In the genomic region with DNA sequence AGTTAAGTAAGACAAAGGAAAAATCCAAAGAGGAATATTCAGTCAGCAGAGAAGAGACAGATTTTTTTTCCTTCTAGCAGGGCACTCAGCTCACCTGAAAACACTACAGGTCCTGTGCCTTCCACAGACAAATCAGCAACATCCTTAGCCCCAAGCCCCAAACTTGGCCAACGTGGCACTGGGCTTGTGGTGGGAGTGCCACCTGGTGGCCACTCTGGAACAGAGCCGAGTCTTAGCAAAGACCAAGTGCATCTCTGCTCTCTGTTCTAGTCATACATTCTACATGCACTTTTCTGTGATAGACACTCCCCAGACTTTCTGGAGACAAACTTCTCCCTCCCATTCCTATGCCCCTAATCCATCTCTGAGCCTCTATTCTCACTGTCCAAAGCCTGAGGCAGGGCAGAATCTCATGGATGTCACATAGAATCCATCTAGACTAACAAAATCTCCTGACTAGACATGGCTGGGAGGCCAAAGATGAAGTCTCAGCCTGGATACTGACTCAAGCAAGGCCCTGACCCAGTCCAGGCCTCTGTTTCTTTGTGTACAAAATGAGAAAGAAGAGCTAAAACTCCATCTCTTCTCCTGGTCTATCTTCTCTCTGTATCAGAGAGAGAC, we compare ENCODE assay signal across 8 cellular contexts. TPM values are rescaled to one million over a fixed set of nuclear protein-coding genes. Genes with fewer than 3 reads are reported as not detected.
DNase-seq lines count a peak whose midpoint lies in the region; ATAC-seq and TF ChIP-seq lines count a peak whose summit lies in the region.

No MANE protein-coding gene starts in this region.

- H3K27me3 ChIP-seq in dorsolateral prefrontal cortex: no peaks in the 10 kb centered on the region

- peaks cover 55% of the 10 kb centered on the region for H3K4me1 Mint-ChIP-seq in activated CD8-positive, alpha-beta T cell treated with anti-CD3 and anti-CD28 coated beads, Interleukin-2, amount 10 ng/mL, durations not matched to agents 7 days and 5 days (ENCODE audit: low read depth)

- H3K4me3 Mint-ChIP-seq in activated CD8-positive, alpha-beta T cell treated with anti-CD3 and anti-CD28 coated beads, Interleukin-2, amount 10 ng/mL, durations not matched to agents 7 days and 5 days: no peak overlapping the region

- H3K27me3 Mint-ChIP-seq in activated CD8-positive, alpha-beta T cell treated with anti-CD3 and anti-CD28 coated beads, Interleukin-2, amount 10 ng/mL, durations not matched to agents 7 days and 5 days (ENCODE audit: low read depth): no peaks in the 10 kb centered on the region

- TF ChIP-seq CTCF in dorsolateral prefrontal cortex (IDR thresholded peaks at IDR 0.05 in 54 of 56, conservative IDR thresholded peaks at IDR 0.05 in 2 of 56; ENCODE audit: low read depth in 1 of 56, partially characterized antibody in 56 of 56): peak; percentile 66 to 100 (median 97)

- no peak overlapping the region for H3K27ac Mint-ChIP-seq in activated CD8-positive, alpha-beta T cell treated with anti-CD3 and anti-CD28 coated beads, Interleukin-2, amount 10 ng/mL, durations not matched to agents 7 days and 5 days

- peak; percentile 7 for DNase-seq in DMS79 (lab: John Stamatoyannopoulos, UW)
- peak; percentile 55 for DNase-seq in NCI-H82 treated with DMSO at 0.1 percent for 48 hours (lab: John Stamatoyannopoulos, UW; ENCODE audit: unreplicated experiment)
- DNase-seq in activated CD8-positive, alpha-beta T cell treated with anti-CD3 and anti-CD28 coated beads, Interleukin-2, amount 10 ng/mL, durations not matched to agents 7 days and 5 days: peak; percentile 88
- DNase-seq in dorsolateral prefrontal cortex: peak; percentile 78 to 89 (median 84)
- DNase-seq in medulla oblongata (ENCODE audit: extremely low spot score): peak; percentile 93
- peak; percentile 55 to 56 for DNase-seq in stimulated activated CD8-positive, alpha-beta memory T cell treated with anti-CD3 and anti-CD28 coated beads, Interleukin-2, amount 100 ng/mL, for 1 hour (ENCODE audit: low read depth in 2 of 2)

- H3K9me3 Mint-ChIP-seq in activated CD8-positive, alpha-beta T cell treated with anti-CD3 and anti-CD28 coated beads, Interleukin-2, amount 10 ng/mL, durations not matched to agents 7 days and 5 days (ENCODE audit: insufficient read depth): no peaks in the 10 kb centered on the region

- CTCF ChIA-PET in activated CD8-positive, alpha-beta T cell treated with anti-CD3 and anti-CD28 coated beads, Interleukin-2, amount 10 ng/mL, durations not matched to agents 7 days and 5 days (lab: Charles Lee): interaction anchor here (0.6 to 27.0 kb wide), 21 partner anchors 10 to 348 kb away, joined by 3 to 677 read pairs (median 4); no protein-coding TSS in a partner anchor

- intact Hi-C loops in dorsolateral prefrontal cortex (cut with DNase I): loop anchor here (1.0 to 10.0 kb wide), 2 partner anchors 57 to 106 kb away; a partner anchor contains a TSS

- H3K36me3 Mint-ChIP-seq in activated CD8-positive, alpha-beta T cell treated with anti-CD3 and anti-CD28 coated beads, Interleukin-2, amount 10 ng/mL, durations not matched to agents 7 days and 5 days (ENCODE audit: low read depth): no peaks in the 10 kb centered on the region

- POLR2A ChIA-PET in activated CD8-positive, alpha-beta T cell treated with anti-CD3 and anti-CD28 coated beads, Interleukin-2, amount 10 ng/mL, durations not matched to agents 7 days and 5 days (lab: Charles Lee): interaction anchor here (1.1 to 2.0 kb wide), 4 partner anchors 22 to 60 kb away, joined by 3 to 9 read pairs (median 7); a partner anchor contains a TSS

- H3K27ac ChIP-seq in dorsolateral prefrontal cortex: peak overlapping the region in 6 of 59 donors; percentile 3 to 61 (median 24)

- no peak overlapping the region for H3K4me3 ChIP-seq in dorsolateral prefrontal cortex

- peak; percentile 47 for ATAC-seq in HG03457 (IDR thresholded peaks at IDR 0.05; ENCODE audit: unreplicated experiment)
- peak; percentile 72 for ATAC-seq in activated CD8-positive, alpha-beta T cell treated with anti-CD3 and anti-CD28 coated beads, Interleukin-2, amount 10 ng/mL, durations not matched to agents 7 days and 5 days
- no peak for ATAC-seq in HG02759 (IDR thresholded peaks at IDR 0.05; ENCODE audit: unreplicated experiment)

RNA-seq across cellular contexts. Expression of a gene that starts 5.0 kb away (rescaled TPM):
- 10 to 100 TPM; 16.1 to 16.9 TPM for total RNA-seq in activated CD8-positive, alpha-beta T cell treated with anti-CD3 and anti-CD28 coated beads, Interleukin-2, amount 10 ng/mL, durations not matched to agents 7 days and 5 days
- total RNA-seq in dorsolateral prefrontal cortex: 100 to 1,000 TPM in 2 of 120 experiments, 10 to 100 TPM in 118; 34.1 to 116 (median 63.6) TPM

RNA-seq across cellular contexts. Expression of a gene that starts 22.2 kb away (rescaled TPM):
- 10 to 100 TPM; 60.8 to 71.4 TPM for total RNA-seq in activated CD8-positive, alpha-beta T cell treated with anti-CD3 and anti-CD28 coated beads, Interleukin-2, amount 10 ng/mL, durations not matched to agents 7 days and 5 days
- 100 to 1,000 TPM in 1 of 120 experiments, 10 to 100 TPM in 119; 46.8 to 107 (median 78.1) TPM for total RNA-seq in dorsolateral prefrontal cortex

Comparison
In these comparisons a context has a peak if more than half of its experiments do, and no peak if none do; other contexts are left out.
1. DNase-seq: peak in every context shown above with its lines; median percentile 93 in medulla oblongata; 88 in activated CD8-positive, alpha-beta T cell treated with anti-CD3 and anti-CD28 coated beads, Interleukin-2, amount 10 ng/mL, durations not matched to agents 7 days and 5 days; 84 in dorsolateral prefrontal cortex; 56 in stimulated activated CD8-positive, alpha-beta memory T cell treated with anti-CD3 and anti-CD28 coated beads, Interleukin-2, amount 100 ng/mL, for 1 hour; 55 in NCI-H82 treated with DMSO at 0.1 percent for 48 hours; 7 in DMS79.